1 cellular context compared by ENCODE assay signal in genomic region chr1:58881471-58881994, GRCh38.
A peak's percentile ranks its signal among the peaks of the same experiment; 100 is the strongest.
TF ChIP-seq lines count a peak whose summit lies in the region.

No MANE protein-coding gene starts in this region.

TF ChIP-seq in K562, 482 proteins besides CTCF, POLR2A, EP300 and RAD21 (continued from another document and continues in another):
- TF ChIP-seq ZNF518B (CRISPR knock-in tag; IDR thresholded peaks at IDR 0.05) (no peak), FOXP1 (CRISPR knock-in tag; IDR thresholded peaks at IDR 0.05) (no peak), SMARCC2 (IDR thresholded peaks at IDR 0.05; ENCODE audit: low read depth) (peak; percentile 87), ZNF778 (CRISPR knock-in tag; IDR thresholded peaks at IDR 0.05) (no peak), RFX5 (IDR thresholded peaks at IDR 0.05; ENCODE audit: low read depth, low read length) (no peak), MBD2 (IDR thresholded peaks at IDR 0.05; ENCODE audit: borderline replicate concordance, low read depth) (peak; percentile 70), ZNF398 (CRISPR knock-in tag; IDR thresholded peaks at IDR 0.05) (no peak), HDAC1 (IDR thresholded peaks at IDR 0.05) (peak in 1 of 2 experiments; percentile 93; a peak in 3 of 4 replicates), ZBTB2 (IDR thresholded peaks at IDR 0.05) (no peak; the same call in none of the 2 replicates), CHD7 (IDR thresholded peaks at IDR 0.05; ENCODE audit: low read depth, low read length) (no peak), HMG20B (CRISPR knock-in tag; IDR thresholded peaks at IDR 0.05) (no peak), FUS (optimal IDR thresholded peaks at IDR 0.05; ENCODE audit: low read depth, low read length) (no peak), MEF2D (tag; conservative IDR thresholded peaks at IDR 0.05; ENCODE audit: low read depth) (peak; percentile 68), HDAC6 (IDR thresholded peaks at IDR 0.05; ENCODE audit: low read depth, low read length) (no peak), GABPB2 (CRISPR knock-in tag; conservative IDR thresholded peaks at IDR 0.05) (no peak), HMGN3 (IDR thresholded peaks at IDR 0.05; ENCODE audit: borderline replicate concordance, extremely low read depth, insufficient read length, low read depth, low read length) (no peak), BDP1 (IDR thresholded peaks at IDR 0.05; ENCODE audit: insufficient read depth, insufficient read length) (no peak), POLR3A (IDR thresholded peaks at IDR 0.05; ENCODE audit: borderline replicate concordance, extremely low read depth, insufficient read depth, insufficient read length) (no peak), PRDM10 (IDR thresholded peaks at IDR 0.05; ENCODE audit: partially characterized antibody) (no peak), ZNF75A (CRISPR knock-in tag; IDR thresholded peaks at IDR 0.05) (no peak), GABPA (tag; conservative IDR thresholded peaks at IDR 0.05; ENCODE audit: low read depth) (0 out of 2 replicates have a peak, but pooled peaks have one; percentile 12), ZBTB8A (IDR thresholded peaks at IDR 0.05; ENCODE audit: partially characterized antibody) (no peak), MIER1 (IDR thresholded peaks at IDR 0.05; ENCODE audit: low read depth) (no peak), SETDB1 (IDR thresholded peaks at IDR 0.05; ENCODE audit: low read length) (no peak), MEIS2 (IDR thresholded peaks at IDR 0.05; ENCODE audit: partially characterized antibody) (peak; percentile 39), LEF1 (IDR thresholded peaks at IDR 0.05) (peak; percentile 67; the same call in 1 of the 2 replicates), HDAC8 (tag; IDR thresholded peaks at IDR 0.05) (no peak), E2F3 (CRISPR knock-in tag; IDR thresholded peaks at IDR 0.05) (no peak), THRB (CRISPR knock-in tag; conservative IDR thresholded peaks at IDR 0.05) (no peak), NFIX (CRISPR knock-in tag; IDR thresholded peaks at IDR 0.05; ENCODE audit: low read depth) (no peak)
